Comparison of ENCODE assay signal across 8 cellular contexts in the genomic region with DNA sequence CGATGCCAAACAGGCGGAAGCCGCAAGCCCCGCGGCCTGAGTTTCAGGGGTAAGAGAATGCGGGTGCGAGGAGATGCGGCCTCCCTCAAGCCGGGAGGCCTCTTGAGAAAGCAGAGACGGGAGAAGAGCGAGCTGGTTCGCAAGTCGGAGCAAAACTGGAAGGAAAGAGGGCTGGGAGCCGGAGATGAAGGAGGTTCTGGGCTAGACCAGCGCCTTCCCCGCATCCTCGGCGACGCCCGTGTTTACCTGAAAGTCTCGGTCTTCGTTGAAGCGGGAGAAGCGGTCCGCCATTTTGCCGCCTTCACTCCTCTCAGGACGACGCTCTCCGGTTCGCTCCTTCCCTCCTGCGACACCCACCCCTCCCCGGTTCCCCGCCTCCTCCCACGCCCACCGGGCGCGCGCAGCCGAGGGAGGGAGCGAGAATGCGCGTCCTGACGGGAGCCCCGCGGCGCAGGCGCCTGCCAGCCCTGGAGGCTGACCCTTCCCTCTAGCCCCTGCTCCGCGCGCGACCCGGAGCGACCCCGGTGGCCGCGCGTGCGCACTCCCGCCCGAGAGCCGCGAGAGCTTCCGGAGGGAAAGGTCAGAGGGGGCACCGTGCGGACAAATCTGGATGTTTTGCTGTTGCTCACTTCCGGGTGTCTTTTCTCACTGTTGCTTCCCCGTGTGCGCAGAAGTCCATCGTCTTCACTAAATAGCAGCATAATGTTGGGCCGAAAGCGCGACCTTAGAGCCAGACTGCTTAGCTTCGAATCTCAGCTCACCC. TPM values are rescaled to one million over a fixed set of nuclear protein-coding genes. Genes with fewer than 3 reads are reported as not detected.
DNase-seq lines count a peak whose midpoint lies in the region; ATAC-seq, FAIRE-seq and TF ChIP-seq lines count a peak whose summit lies in the region.

Gene GPATCH8, minus strand, starts transcription at position 327 of the 763 bp plus-strand sequence. Its CDS starts 36 bp downstream, at position 291.

- TF ChIP-seq CTCF in C4-2B (conservative IDR thresholded peaks at IDR 0.05) (no peak), HepG2 (CRISPR knock-in tag; IDR thresholded peaks at IDR 0.05) (no peak)

- 1% methylated on average over 51 of the region's 73 CpGs for WGBS in HepG2 (ENCODE audit: low lambda C conversion rate)

- peak within 1 kb of the TSS; percentile 98 for H3K9ac ChIP-seq in HepG2 (ENCODE audit: insufficient read depth, low read depth, low read length)

- peak; percentile 87 to 92 for TF ChIP-seq POLR2A in HepG2 (IDR thresholded peaks at IDR 0.05; ENCODE audit: insufficient read depth in 1 of 2, low read depth in 2 of 2, low read length in 2 of 2)

- peaks cover 48% of the 10 kb centered on the region for H3K79me2 ChIP-seq in HepG2 (ENCODE audit: insufficient read depth, low read length)

- peak within 1 kb of the TSS; percentile 90 for H3K4me3 Mint-ChIP-seq in dendritic cell treated with granulocyte-macrophage colony-stimulating factor and Interleukin-4, amounts not matched to agents 40 ng/mL and 50 ng/mL, for 4 days

- ATAC-seq in GM19395 (IDR thresholded peaks at IDR 0.05; ENCODE audit: unreplicated experiment), result peak; percentile 83
- peak; percentile 52 for ATAC-seq in HG03558 (IDR thresholded peaks at IDR 0.05; ENCODE audit: extremely low read depth, unreplicated experiment)
- ATAC-seq in HepG2, result peak; percentile 93

- H3K9me3 ChIP-seq in HepG2 (ENCODE audit: low read length), result no peaks in the 10 kb centered on the region

- peak; percentile 31; the same call in 1 of the 2 replicates for TF ChIP-seq RAD21 in HepG2 (CRISPR knock-in tag; IDR thresholded peaks at IDR 0.05)

- intact Hi-C loops in dendritic cell treated with granulocyte-macrophage colony-stimulating factor and Interleukin-4, amounts not matched to agents 40 ng/mL and 50 ng/mL, for 4 days (cut with micrococcal nuclease), result loop anchor here (10.0 kb wide), 1 partner anchor 298 kb away; no protein-coding TSS in a partner anchor
- intact Hi-C loops in HepG2 (cut with micrococcal nuclease; ENCODE audit: unreplicated experiment), result loop anchor here (5.0 kb wide), 2 partner anchors 36 to 56 kb away; no protein-coding TSS in a partner anchor

- H3K4me3 ChIP-seq in HepG2 (replicated peaks in 1 of 3; ENCODE audit: insufficient read depth in 1 of 3, low read depth in 2 of 3, low read length in 3 of 3), result peak within 1 kb of the TSS; percentile 70 to 88 (median 85)

- no peaks in the 10 kb centered on the region; a peak in 1 of 5 replicates for H3K27me3 ChIP-seq in HepG2 (ENCODE audit: control insufficient read depth in 1 of 2, insufficient read depth in 2 of 2, low read length in 2 of 2)

- POLR2A ChIA-PET in HepG2 (lab: Yijun Ruan, JAX), result interaction anchor here (0.7 to 2.9 kb wide), 18 partner anchors 9 to 282 kb away, joined by 3 to 12 read pairs (median 4); partner anchors contain the start of gene DBF4B

- in situ Hi-C loops in HepG2 (cut with HindIII; ENCODE audit: extremely low pct_ligation_motif_present, low pct_unique_long_range_greater_than_20kb), result no loop called here

- peak within 1 kb of the TSS; percentile 91 for H3K27ac ChIP-seq in C4-2B
- H3K27ac ChIP-seq in HepG2 (ENCODE audit: extremely low read length, insufficient read depth, low read length), result peak within 1 kb of the TSS; percentile 93

- H3K4me1 ChIP-seq in HepG2 (ENCODE audit: insufficient read depth, low read length), result peaks cover 66% of the 10 kb centered on the region

- TF ChIP-seq EP300 in HepG2 (IDR thresholded peaks at IDR 0.05; ENCODE audit: low read depth in 2 of 2, low read length in 2 of 2) (no peak), HepG2 (CRISPR knock-in tag; IDR thresholded peaks at IDR 0.05; ENCODE audit: borderline replicate concordance) (peak; percentile 67)

- peaks cover 27% of the 10 kb centered on the region; the same call in 1 of the 2 replicates for H4K20me1 ChIP-seq in HepG2 (ENCODE audit: insufficient read depth, low read length)

- CTCF ChIA-PET in HepG2 (lab: Yijun Ruan, JAX; ENCODE audit: low intra/inter-chr PET ratio, low total read pairs), result no interaction called here

- no peaks in the 10 kb centered on the region for H3K9me3 Mint-ChIP-seq in dendritic cell treated with granulocyte-macrophage colony-stimulating factor and Interleukin-4, amounts not matched to agents 40 ng/mL and 50 ng/mL, for 4 days

- peak within 1 kb of the TSS; percentile 99 for H3K4me2 ChIP-seq in HepG2 (ENCODE audit: low read depth, low read length)

- peaks cover 18% of the 10 kb centered on the region for H3K4me1 Mint-ChIP-seq in dendritic cell treated with granulocyte-macrophage colony-stimulating factor and Interleukin-4, amounts not matched to agents 40 ng/mL and 50 ng/mL, for 4 days (ENCODE audit: low read depth)

- DNase-seq in NCI-H748 treated with DMSO at 0.1 percent for 48 hours (lab: John Stamatoyannopoulos, UW) (peak; percentile 92), HepG2 (ENCODE audit: low spot score) (peak; percentile 97)
- DNase-seq in activated CD4-positive, alpha-beta T cell treated with anti-CD3 and anti-CD28 coated beads, Interleukin-2, amount 50 U/mL, for 24 hours (ENCODE audit: low read depth in 1 of 2, low spot score in 1 of 2), result peak; percentile 86 to 89
- peak; percentile 90 to 93 for DNase-seq in stimulated activated CD4-positive, alpha-beta T cell treated with anti-CD3 and anti-CD28 coated beads, Interleukin-2, amount 100 ng/mL, for 48 hours

- peaks cover 8% of the 10 kb centered on the region for H3K27me3 Mint-ChIP-seq in dendritic cell treated with granulocyte-macrophage colony-stimulating factor and Interleukin-4, amounts not matched to agents 40 ng/mL and 50 ng/mL, for 4 days

- H2AFZ ChIP-seq in HepG2 (ENCODE audit: low read length), result no peak within 1 kb of the TSS

- H3K36me3 ChIP-seq in HepG2 (replicated peaks in 1 of 2; ENCODE audit: control insufficient read depth in 1 of 2, insufficient read depth in 2 of 2, low read length in 2 of 2), result no peaks in the 10 kb centered on the region

- H3K36me3 Mint-ChIP-seq in dendritic cell treated with granulocyte-macrophage colony-stimulating factor and Interleukin-4, amounts not matched to agents 40 ng/mL and 50 ng/mL, for 4 days (ENCODE audit: low read depth), result peaks cover 15% of the 10 kb centered on the region

- peak within 1 kb of the TSS; percentile 88 for H3K27ac Mint-ChIP-seq in dendritic cell treated with granulocyte-macrophage colony-stimulating factor and Interleukin-4, amounts not matched to agents 40 ng/mL and 50 ng/mL, for 4 days

- FAIRE-seq in HepG2 (lab: Jason Lieb, UNC), result peak; percentile 86

- BruUV-seq in HepG2 (replicated peaks; lab: Mats Ljungman, UMichigan), result no TSS peak

TF ChIP-seq in HepG2, 621 proteins besides CTCF, POLR2A, EP300 and RAD21 (continues in another document):
- TF ChIP-seq ZNF460 (CRISPR knock-in tag; IDR thresholded peaks at IDR 0.05; ENCODE audit: borderline replicate concordance), result no peak; the same call in 1 of the 2 replicates

RNA-seq across cellular contexts. Expression of gene GPATCH8, which starts in this region (rescaled TPM):
- total RNA-seq in HepG2 (2016; rRNA removed; fragmentation: Illumina TruSeq; extraction: Trizol), result 21.5 and 37.7 TPM in 2 replicates
- 10.8 and 13.1 TPM in 2 replicates for total RNA-seq in HepG2 (2016; cell fraction: cytosol; rRNA removed; fragmentation: Illumina TruSeq; extraction: Trizol; ENCODE audit: low read depth)
- 22.3 and 35.2 TPM in 2 replicates for total RNA-seq in HepG2 (2016; cell fraction: insoluble cytoplasmic fraction; rRNA removed; fragmentation: Illumina TruSeq; extraction: Trizol)
- 11.2 and 12.6 TPM in 2 replicates for total RNA-seq in HepG2 (2016; cell fraction: membrane; rRNA removed; fragmentation: Illumina TruSeq; extraction: Trizol)
- total RNA-seq in HepG2 (2016; cell fraction: nucleus; rRNA removed; fragmentation: Illumina TruSeq; extraction: Trizol), result 49.3 and 55.3 TPM in 2 replicates
- 19.8 and 20.7 TPM in 2 replicates for polyA plus RNA-seq in HepG2 (2011; rRNA removed)
- 6.0 and 7.9 TPM in 2 replicates for polyA plus RNA-seq in HepG2 (2011; cell fraction: cytosol; rRNA removed)
- 24.4 and 28.4 TPM in 2 replicates for polyA plus RNA-seq in HepG2 (2011; cell fraction: nucleus; rRNA removed)
- 21.5 and 23.5 TPM in 2 replicates for polyA plus RNA-seq in HepG2 (2012)
- 0.87 and 1.2 TPM in 2 replicates for polyA plus RNA-seq in HepG2 (2016; cell fraction: cytosol; fragmentation: Illumina TruSeq; extraction: Trizol; ENCODE audit: low read depth)
- 15.4 and 18.6 TPM in 2 replicates for polyA plus RNA-seq in HepG2 (2016; cell fraction: insoluble cytoplasmic fraction; fragmentation: Illumina TruSeq; extraction: Trizol; ENCODE audit: low read depth)
- 2.7 and 3.2 TPM in 2 replicates for polyA plus RNA-seq in HepG2 (2016; cell fraction: membrane; fragmentation: Illumina TruSeq; extraction: Trizol; ENCODE audit: low read depth)
- polyA plus RNA-seq in HepG2 (2016; cell fraction: nucleus; fragmentation: Illumina TruSeq; extraction: Trizol; ENCODE audit: insufficient read depth, low read depth), result 46.4 and 56.1 TPM in 2 replicates
- 26.0 and 26.7 TPM in 2 replicates for polyA minus RNA-seq in HepG2 (2011; rRNA and poly(A)+ RNA removed; ENCODE audit: low replicate concordance)
- polyA minus RNA-seq in HepG2 (2011; cell fraction: cytosol; rRNA and poly(A)+ RNA removed), result 14.5 and 16.8 TPM in 2 replicates
- 55.7 and 58.8 TPM in 2 replicates for polyA minus RNA-seq in HepG2 (2011; cell fraction: nucleus; rRNA and poly(A)+ RNA removed)

Comparison
In these comparisons a context has a peak if more than half of its experiments do, and no peak if none do; other contexts are left out.
1. Peak in every context shown above with its lines: DNase-seq, ATAC-seq, H3K4me3 ChIP-seq and H3K27ac ChIP-seq.